15 cellular contexts compared by ENCODE assay signal in the genomic region with DNA sequence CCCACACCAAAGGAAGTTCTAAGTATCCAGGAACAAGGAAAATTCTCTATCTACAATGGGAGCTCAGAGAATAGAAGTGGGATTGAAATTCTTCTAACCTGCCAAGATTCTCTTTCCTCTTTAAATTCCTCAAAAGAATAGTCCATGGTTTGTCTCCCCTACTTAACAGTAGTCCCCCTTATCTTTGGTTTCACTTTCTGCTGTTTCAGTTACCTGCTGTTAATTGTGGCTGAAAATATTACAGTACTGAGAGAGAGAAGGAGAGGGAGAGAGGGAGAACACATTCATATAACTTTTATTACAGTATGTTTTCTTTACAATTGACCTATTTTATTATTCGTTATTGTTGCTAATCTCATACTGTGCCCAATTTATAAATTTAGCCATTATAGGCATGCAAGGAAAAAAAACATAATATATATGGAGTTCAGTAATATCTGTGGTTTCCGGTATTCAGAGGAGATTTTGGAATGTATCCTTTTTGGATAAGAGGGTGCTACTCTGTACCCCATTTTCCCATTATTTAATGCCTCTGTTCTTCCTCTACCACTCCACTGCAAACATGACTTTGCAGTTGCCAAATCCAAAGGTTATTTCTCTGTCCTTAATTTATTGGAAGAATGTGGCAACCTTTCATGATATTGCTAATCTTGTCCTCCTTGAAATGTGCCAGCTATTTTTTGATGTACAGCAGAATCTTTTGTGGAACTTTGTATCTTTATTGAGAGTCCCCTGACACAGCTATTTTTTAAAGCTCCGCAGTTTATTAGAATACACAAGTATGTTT.
DNase-seq lines count a peak whose midpoint lies in the region; ATAC-seq and TF ChIP-seq lines count a peak whose summit lies in the region.
"Had no signal": no experiment of that assay in that cellular context is flagged by ENCODE, and none has a peak within 500 bp of the region (broad histone marks: within the 10 kb centered on the region; RNA-seq: fewer than 3 reads in every experiment).

No MANE protein-coding gene starts in this region.

- no peak overlapping the region for H3K4me3 Mint-ChIP-seq in activated CD8-positive, alpha-beta memory T cell treated with anti-CD3 and anti-CD28 coated beads, Interleukin-2, amount 10 ng/mL, durations not matched to agents 7 days and 5 days
- H3K4me3 Mint-ChIP-seq in osteocyte (ENCODE audit: unreplicated experiment) = no peak overlapping the region
- H3K4me3 Mint-ChIP-seq: activated CD4-positive, alpha-beta memory T cell treated with anti-CD3 and anti-CD28 coated beads for 36 hours; activated naive CD4-positive, alpha-beta T cell treated with anti-CD3 and anti-CD28 coated beads for 36 hours had no signal

- CTCF ChIA-PET in activated CD8-positive, alpha-beta memory T cell treated with anti-CD3 and anti-CD28 coated beads, Interleukin-2, amount 10 ng/mL, durations not matched to agents 7 days and 5 days (lab: Charles Lee) = interaction anchor here (0.6 kb wide), 1 partner anchor 107 kb away, joined by 3 read pairs; no protein-coding TSS in a partner anchor

- no peaks in the 10 kb centered on the region for H3K9me3 Mint-ChIP-seq in activated CD8-positive, alpha-beta memory T cell treated with anti-CD3 and anti-CD28 coated beads, Interleukin-2, amount 10 ng/mL, durations not matched to agents 7 days and 5 days (ENCODE audit: low read depth)
- H3K9me3 Mint-ChIP-seq in osteocyte (ENCODE audit: unreplicated experiment) = peaks cover 4% of the 10 kb centered on the region
- H3K9me3 Mint-ChIP-seq: activated CD4-positive, alpha-beta memory T cell treated with anti-CD3 and anti-CD28 coated beads for 36 hours; activated naive CD4-positive, alpha-beta T cell treated with anti-CD3 and anti-CD28 coated beads for 36 hours had no signal

- H3K36me3 ChIP-seq in MM.1S (replicated peaks; ENCODE audit: insufficient read depth, low read length) = no peaks in the 10 kb centered on the region
- no peaks in the 10 kb centered on the region for H3K36me3 ChIP-seq in endocrine pancreas (ENCODE audit: control insufficient read depth, insufficient read depth, low read length)
- H3K36me3 ChIP-seq: neutrophil had no signal

- H3K79me2 ChIP-seq in MM.1S (ENCODE audit: low read length) = no peaks in the 10 kb centered on the region

- no peak overlapping the region for H3K27ac ChIP-seq in MM.1S (ENCODE audit: low read length)
- H3K27ac ChIP-seq in dorsolateral prefrontal cortex = no peak overlapping the region
- H3K27ac ChIP-seq: neutrophil, skin epidermis had no signal

- TF ChIP-seq CTCF in MM.1S (IDR thresholded peaks at IDR 0.05; ENCODE audit: low read length) = no peak
- TF ChIP-seq CTCF in osteocyte (IDR thresholded peaks at IDR 0.05) = no peak
- no peak for TF ChIP-seq CTCF in dorsolateral prefrontal cortex (IDR thresholded peaks at IDR 0.05 in 54 of 56, conservative IDR thresholded peaks at IDR 0.05 in 2 of 56; ENCODE audit: low read depth in 1 of 56, partially characterized antibody in 56 of 56)

- H3F3A ChIP-seq in MM.1S (ENCODE audit: insufficient read depth, low read length) = no peaks in the 10 kb centered on the region

- H3K27me3 Mint-ChIP-seq in activated CD8-positive, alpha-beta memory T cell treated with anti-CD3 and anti-CD28 coated beads, Interleukin-2, amount 10 ng/mL, durations not matched to agents 7 days and 5 days = no peaks in the 10 kb centered on the region
- H3K27me3 Mint-ChIP-seq in osteocyte (ENCODE audit: unreplicated experiment) = no peaks in the 10 kb centered on the region
- H3K27me3 Mint-ChIP-seq: activated CD4-positive, alpha-beta memory T cell treated with anti-CD3 and anti-CD28 coated beads for 36 hours had no signal

- peak overlapping the region; percentile 12 for H3K27ac Mint-ChIP-seq in activated CD8-positive, alpha-beta memory T cell treated with anti-CD3 and anti-CD28 coated beads, Interleukin-2, amount 10 ng/mL, durations not matched to agents 7 days and 5 days
- peak overlapping the region; percentile 40 for H3K27ac Mint-ChIP-seq in osteocyte (ENCODE audit: unreplicated experiment)
- H3K27ac Mint-ChIP-seq: activated CD4-positive, alpha-beta memory T cell treated with anti-CD3 and anti-CD28 coated beads for 36 hours; activated naive CD4-positive, alpha-beta T cell treated with anti-CD3 and anti-CD28 coated beads for 36 hours had no signal

- H4K20me1 ChIP-seq in MM.1S (ENCODE audit: insufficient read depth, low read length) = no peaks in the 10 kb centered on the region

- H3K9ac ChIP-seq in MM.1S (ENCODE audit: low read length) (no peak overlapping the region), endocrine pancreas (ENCODE audit: control insufficient read depth, insufficient read depth, low read length) (no peak overlapping the region)

- DNase-seq in activated CD8-positive, alpha-beta memory T cell treated with anti-CD3 and anti-CD28 coated beads, Interleukin-2, amount 10 ng/mL, durations not matched to agents 7 days and 5 days = no peak
- DNase-seq in activated CD8-positive, alpha-beta memory T cell treated with anti-CD3 and anti-CD28 coated beads, Interleukin-2, amount 50 U/mL, for 4 hours = no peak
- DNase-seq in MM.1S = peak; percentile 17
- DNase-seq in osteocyte (ENCODE audit: extremely low spot score, unreplicated experiment) = no peak
- DNase-seq in NOMO-1 treated with dmso at 0.1 percent for 144 hours (lab: John Stamatoyannopoulos, UW; ENCODE audit: unreplicated experiment) = no peak
- no peak for DNase-seq in dorsolateral prefrontal cortex
- DNase-seq: activated CD4-positive, alpha-beta memory T cell treated with anti-CD3 and anti-CD28 coated beads for 36 hours; activated naive CD4-positive, alpha-beta T cell treated with anti-CD3 and anti-CD28 coated beads for 36 hours; hippocampal formation; left ventricle myocardium superior; NCI-H510A had no signal

- ATAC-seq in activated CD8-positive, alpha-beta memory T cell treated with anti-CD3 and anti-CD28 coated beads, Interleukin-2, amount 10 ng/mL, durations not matched to agents 7 days and 5 days = peak; percentile 66
- ATAC-seq in GM18909 (IDR thresholded peaks at IDR 0.05; ENCODE audit: poor library complexity, unreplicated experiment) = no peak
- ATAC-seq: left ventricle myocardium superior had no signal

- intact Hi-C loops in dorsolateral prefrontal cortex (cut with DNase I) = no loop called here

- H3K9me3 ChIP-seq in MM.1S (replicated peaks; ENCODE audit: insufficient read depth, low read length) (no peaks in the 10 kb centered on the region), endocrine pancreas (ENCODE audit: control insufficient read depth, low read length) (no peaks in the 10 kb centered on the region)
- H3K9me3 ChIP-seq: neutrophil had no signal

- no peak overlapping the region for H3K4me2 ChIP-seq in MM.1S (ENCODE audit: low read depth, low read length)

- H3K4me3 ChIP-seq in MM.1S (ENCODE audit: low read length) = no peak overlapping the region
- H3K4me3 ChIP-seq in endocrine pancreas (ENCODE audit: control insufficient read depth, insufficient read depth, low read length) = peak overlapping the region; percentile 74
- no peak overlapping the region for H3K4me3 ChIP-seq in dorsolateral prefrontal cortex
- H3K4me3 ChIP-seq: skin epidermis had no signal

- no peak overlapping the region for H2AFZ ChIP-seq in MM.1S (ENCODE audit: low read length)

- H3K4me1 ChIP-seq in MM.1S (ENCODE audit: low read length) = peaks cover 14% of the 10 kb centered on the region; the same call in 1 of the 2 replicates
- H3K4me1 ChIP-seq in endocrine pancreas (ENCODE audit: control insufficient read depth, insufficient read depth, low read length) = no peaks in the 10 kb centered on the region

- H3K27me3 ChIP-seq in MM.1S (replicated peaks; ENCODE audit: insufficient read depth, low read length) (no peaks in the 10 kb centered on the region), endocrine pancreas (ENCODE audit: control insufficient read depth, insufficient read depth, low read length) (no peaks in the 10 kb centered on the region), dorsolateral prefrontal cortex (no peaks in the 10 kb centered on the region)
- H3K27me3 ChIP-seq: neutrophil had no signal

- peaks cover 49% of the 10 kb centered on the region for H3K36me3 Mint-ChIP-seq in activated CD8-positive, alpha-beta memory T cell treated with anti-CD3 and anti-CD28 coated beads, Interleukin-2, amount 10 ng/mL, durations not matched to agents 7 days and 5 days
- H3K36me3 Mint-ChIP-seq in osteocyte (ENCODE audit: unreplicated experiment) = peaks cover 22% of the 10 kb centered on the region

- peaks cover 46% of the 10 kb centered on the region for H3K4me1 Mint-ChIP-seq in activated CD8-positive, alpha-beta memory T cell treated with anti-CD3 and anti-CD28 coated beads, Interleukin-2, amount 10 ng/mL, durations not matched to agents 7 days and 5 days
- peaks cover 38% of the 10 kb centered on the region for H3K4me1 Mint-ChIP-seq in osteocyte (ENCODE audit: unreplicated experiment)

- H3K9me2 ChIP-seq in MM.1S (replicated peaks; ENCODE audit: insufficient read depth, low read length) = no peaks in the 10 kb centered on the region
